ENCODE assay signal across 8 cellular contexts in the genomic region with DNA sequence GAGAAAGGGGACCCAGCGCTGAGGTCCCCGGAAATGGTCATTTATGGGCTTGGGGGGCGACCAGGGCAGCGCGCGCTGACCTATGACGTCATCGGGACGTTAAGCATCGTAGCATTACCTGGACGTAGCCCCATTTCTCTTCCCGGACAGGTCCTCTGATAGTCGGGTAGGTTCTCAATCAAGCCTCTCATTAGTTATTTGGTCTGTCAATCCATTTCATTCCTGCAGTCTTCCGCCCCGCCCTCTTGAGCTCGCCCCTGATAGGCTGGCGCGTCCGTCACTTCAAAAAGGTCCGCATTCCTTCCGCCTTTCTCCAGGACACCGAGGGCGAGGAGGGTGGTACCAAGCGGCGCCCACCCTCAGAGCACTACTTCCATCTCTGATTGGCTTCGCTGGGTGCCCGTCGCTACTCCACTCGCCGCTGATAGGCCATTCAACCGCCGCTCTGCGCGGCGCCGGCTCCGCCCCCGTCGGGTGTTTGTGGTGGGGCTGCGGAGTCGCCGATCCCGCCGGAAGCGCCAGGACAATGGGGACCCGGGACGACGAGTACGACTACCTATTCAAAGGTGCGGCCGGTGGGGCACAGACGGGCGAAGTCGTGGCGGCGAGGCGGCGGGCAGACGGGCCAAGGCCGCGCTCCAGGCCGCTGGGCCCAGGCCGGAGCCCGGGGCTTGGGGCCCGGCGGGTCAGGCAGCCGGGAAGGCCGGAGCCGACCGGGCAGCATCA. TPM values are rescaled to one million over a fixed set of nuclear protein-coding genes. Genes with fewer than 3 reads are reported as not detected.
DNase-seq lines count a peak whose midpoint lies in the region; ATAC-seq, FAIRE-seq and TF ChIP-seq lines count a peak whose summit lies in the region.

A gene (plus strand): TSS at position 470 of the 726 bp plus-strand sequence. CDS start 57 bp downstream, at position 527.

- TF ChIP-seq CTCF in H1 (IDR thresholded peaks at IDR 0.05; ENCODE audit: control extremely low read depth in 1 of 3, insufficient read depth in 1 of 3, low read depth in 1 of 3, low read length in 3 of 3): no peak

- H3K9ac ChIP-seq in NT2/D1 (ENCODE audit: insufficient read length, low read depth) (peak within 1 kb of the TSS; percentile 99), H1 (replicated peaks in 1 of 4; ENCODE audit: extremely low read depth in 1 of 4, low read depth in 3 of 4, low read length in 3 of 4) (peak within 1 kb of the TSS; percentile 87 to 100 (median 100))

- no peaks in the 10 kb centered on the region for H3K9me3 Mint-ChIP-seq in activated CD8-positive, alpha-beta memory T cell treated with anti-CD3 and anti-CD28 coated beads, Interleukin-2, amount 10 ng/mL, durations not matched to agents 7 days and 5 days (ENCODE audit: low read depth)
- no peaks in the 10 kb centered on the region for H3K9me3 Mint-ChIP-seq in memory B cell

- H3K27me3 Mint-ChIP-seq in activated CD8-positive, alpha-beta memory T cell treated with anti-CD3 and anti-CD28 coated beads, Interleukin-2, amount 10 ng/mL, durations not matched to agents 7 days and 5 days: no peaks in the 10 kb centered on the region
- H3K27me3 Mint-ChIP-seq in memory B cell: no peaks in the 10 kb centered on the region

- H4K8ac ChIP-seq in H1 (ENCODE audit: extremely low read depth, insufficient read depth, low read length): peak within 1 kb of the TSS; percentile 100

- H3K18ac ChIP-seq in H1 (ENCODE audit: extremely low read depth, low read length): peak within 1 kb of the TSS; percentile 83

- H3K14ac ChIP-seq in H1 (ENCODE audit: insufficient read length): no peak within 1 kb of the TSS

- peak within 1 kb of the TSS; percentile 65 to 81 for H3K4me2 ChIP-seq in H1 (ENCODE audit: insufficient read depth in 1 of 2, low read depth in 2 of 2, low read length in 2 of 2)

- H3K79me2 ChIP-seq in H1 (ENCODE audit: control insufficient read depth in 1 of 2, insufficient read depth in 2 of 2, low read length in 2 of 2): peaks cover 7 to 42% of the 10 kb centered on the region in 2 experiments

- H3K4me1 Mint-ChIP-seq in activated CD8-positive, alpha-beta memory T cell treated with anti-CD3 and anti-CD28 coated beads, Interleukin-2, amount 10 ng/mL, durations not matched to agents 7 days and 5 days: peaks cover 25% of the 10 kb centered on the region
- peaks cover 11% of the 10 kb centered on the region for H3K4me1 Mint-ChIP-seq in memory B cell

- H4K91ac ChIP-seq in H1 (replicated peaks; ENCODE audit: insufficient read length, low read length): peak within 1 kb of the TSS; percentile 85

- peak within 1 kb of the TSS; percentile 98 for H3K4ac ChIP-seq in H1 (replicated peaks; ENCODE audit: insufficient read length, low read depth, low read length)

- peaks cover 5% of the 10 kb centered on the region for H3K36me3 Mint-ChIP-seq in activated CD8-positive, alpha-beta memory T cell treated with anti-CD3 and anti-CD28 coated beads, Interleukin-2, amount 10 ng/mL, durations not matched to agents 7 days and 5 days
- H3K36me3 Mint-ChIP-seq in memory B cell: no peaks in the 10 kb centered on the region

- TF ChIP-seq EP300 in H1 (IDR thresholded peaks at IDR 0.05; ENCODE audit: borderline replicate concordance in 1 of 2, low read depth in 2 of 2, low read length in 2 of 2): peak in 1 of 2 experiments; percentile 41; a peak in 1 of 3 replicates

- H3K4me1 ChIP-seq in NT2/D1 (ENCODE audit: insufficient read depth, insufficient read length) (peaks cover 18% of the 10 kb centered on the region), H1 (replicated peaks in 1 of 4; ENCODE audit: control insufficient read depth in 3 of 4, insufficient read depth in 4 of 4, low read length in 3 of 4) (peaks cover 0 to 10% (median 4%) of the 10 kb centered on the region in 4 experiments; a peak in 6 of 7 replicates)

- H3K23ac ChIP-seq in H1 (ENCODE audit: insufficient read length): no peak within 1 kb of the TSS

- H2AFZ ChIP-seq in H1 (ENCODE audit: low read length): no peak within 1 kb of the TSS

- peak; percentile 98 for FAIRE-seq in H1 (lab: Jason Lieb, UNC)

- H2AK5ac ChIP-seq in H1 (ENCODE audit: low read depth, low read length): no peak within 1 kb of the TSS

- TF ChIP-seq RAD21 in H1 (IDR thresholded peaks at IDR 0.05 in 1 of 2, conservative IDR thresholded peaks at IDR 0.05 in 1 of 2; ENCODE audit: low read depth in 2 of 2, low read length in 2 of 2): no peak

- H3K4me3 Mint-ChIP-seq in activated CD8-positive, alpha-beta memory T cell treated with anti-CD3 and anti-CD28 coated beads, Interleukin-2, amount 10 ng/mL, durations not matched to agents 7 days and 5 days: peak within 1 kb of the TSS; percentile 84
- peak within 1 kb of the TSS; percentile 92 for H3K4me3 Mint-ChIP-seq in memory B cell

- POLR2A ChIA-PET in H1 (lab: Charles Lee; ENCODE audit: partially characterized antibody): interaction anchor here (0.6 to 5.6 kb wide), 29 partner anchors 8 to 361 kb away, joined by 3 to 71 read pairs (median 5); a partner anchor contains a TSS

- H3K4me3 ChIP-seq in NT2/D1 (ENCODE audit: insufficient read length, low read depth): peak within 1 kb of the TSS; percentile 97
- peak within 1 kb of the TSS; percentile 79 to 99 (median 85) for H3K4me3 ChIP-seq in H1 (ENCODE audit: extremely low read depth in 1 of 4, insufficient read depth in 2 of 4, low read depth in 3 of 4, low read length in 4 of 4)

- peak within 1 kb of the TSS; percentile 93 for H4K5ac ChIP-seq in H1 (ENCODE audit: insufficient read length, low read depth, low read length)

- CTCF ChIA-PET in activated CD8-positive, alpha-beta memory T cell treated with anti-CD3 and anti-CD28 coated beads, Interleukin-2, amount 10 ng/mL, durations not matched to agents 7 days and 5 days (lab: Charles Lee): interaction anchor here (1.0 to 3.2 kb wide), 10 partner anchors 11 to 265 kb away, joined by 3 to 12 read pairs (median 4); a partner anchor contains a TSS
- CTCF ChIA-PET in H1 (lab: Charles Lee; ENCODE audit: partially characterized antibody): interaction anchor here (0.7 kb wide), 1 partner anchor 36 kb away, joined by 3 read pairs; no protein-coding TSS in a partner anchor

- 0 out of 2 replicates have a peak within 1 kb of the TSS, but pooled peaks have one; percentile 33 for H2BK12ac ChIP-seq in H1 (ENCODE audit: low read depth, low read length)

- H3K79me1 ChIP-seq in H1 (ENCODE audit: low read depth, low read length): peaks cover 18% of the 10 kb centered on the region

- ATAC-seq in GM21381 (IDR thresholded peaks at IDR 0.05; ENCODE audit: unreplicated experiment) (peak; percentile 84), memory B cell (ENCODE audit: low read depth) (peak; percentile 85)
- ATAC-seq in activated CD8-positive, alpha-beta memory T cell treated with anti-CD3 and anti-CD28 coated beads, Interleukin-2, amount 10 ng/mL, durations not matched to agents 7 days and 5 days: peak; percentile 93

- peak within 1 kb of the TSS; percentile 34 for H2BK120ac ChIP-seq in H1 (replicated peaks; ENCODE audit: low read depth, low read length)

- H3K56ac ChIP-seq in H1 (replicated peaks; ENCODE audit: insufficient read length, low read depth, low read length): peak within 1 kb of the TSS; percentile 90

- peaks cover 12% of the 10 kb centered on the region; the same call in 1 of the 2 replicates for H3K9me3 ChIP-seq in NT2/D1 (ENCODE audit: insufficient read depth, low read length)
- H3K9me3 ChIP-seq in H1 (ENCODE audit: insufficient read depth in 2 of 2, low read depth in 1 of 2, low read length in 1 of 2): peaks cover 0 to 5% of the 10 kb centered on the region in 2 experiments; a peak in 1 of 4 replicates

- no peak within 1 kb of the TSS for H2BK15ac ChIP-seq in H1 (ENCODE audit: low read length)

- H3K27ac Mint-ChIP-seq in activated CD8-positive, alpha-beta memory T cell treated with anti-CD3 and anti-CD28 coated beads, Interleukin-2, amount 10 ng/mL, durations not matched to agents 7 days and 5 days: peak within 1 kb of the TSS; percentile 98
- H3K27ac Mint-ChIP-seq in memory B cell: peak within 1 kb of the TSS; percentile 88

- H3K27ac ChIP-seq in H1 (ENCODE audit: low read depth, low read length): peak within 1 kb of the TSS; percentile 100

- 2% methylated on average over 63 of the region's 70 CpGs; no CpG with 5 or more reads in 1 of the 2 experiments for WGBS in H1 (ENCODE audit: extremely low coverage in 1 of 2, insufficient coverage in 1 of 2, insufficient read length in 1 of 2, insufficient replicate concordance in 2 of 2, low coverage in 1 of 2, low lambda C conversion rate in 2 of 2, missing lambda C conversion rate in 1 of 2), 2 experiments

- H3K27me3 ChIP-seq in NT2/D1 (ENCODE audit: insufficient read depth, insufficient read length) (no peaks in the 10 kb centered on the region), H1 (replicated peaks in 1 of 4; ENCODE audit: control insufficient read depth in 3 of 4, extremely low read depth in 1 of 4, insufficient read depth in 3 of 4, low read length in 3 of 4) (no peaks in the 10 kb centered on the region)

- DNase-seq in COR-L47 (lab: John Stamatoyannopoulos, UW) (peak; percentile 100), HUDEP-2 (lab: John Stamatoyannopoulos, UW; ENCODE audit: unreplicated experiment in 76 of 76) (peak in 75 of 76 experiments; percentile 84 to 100 (median 100)), NT2/D1 (ENCODE audit: low read depth, low spot score) (peak; percentile 100), H1 (ENCODE audit: low read depth in 1 of 2, low spot score in 2 of 2) (peak; percentile 98 to 99), memory B cell (ENCODE audit: low spot score in 2 of 2) (peak; percentile 88 to 96)
- peak; percentile 100 for DNase-seq in activated CD8-positive, alpha-beta memory T cell treated with anti-CD3 and anti-CD28 coated beads, Interleukin-2, amount 10 ng/mL, durations not matched to agents 7 days and 5 days
- DNase-seq in stimulated activated CD8-positive, alpha-beta memory T cell treated with anti-CD3 and anti-CD28 coated beads, Interleukin-12 subunit alpha, Interleukin-12 subunit beta, amount 100 ng/mL, for 24 hours (ENCODE audit: extremely low read depth): peak; percentile 94

- peak; percentile 57 to 86 for TF ChIP-seq POLR2A in H1 (IDR thresholded peaks at IDR 0.05; ENCODE audit: control extremely low read depth in 1 of 2, low read depth in 2 of 2, low read length in 2 of 2)

- H3K23me2 ChIP-seq in H1 (ENCODE audit: low read depth, low read length): no peaks in the 10 kb centered on the region

- peak within 1 kb of the TSS; percentile 85 for H2BK5ac ChIP-seq in H1 (ENCODE audit: low read depth, low read length)

- no peak within 1 kb of the TSS for H2BK20ac ChIP-seq in H1 (ENCODE audit: low read length)

- peaks cover 19% of the 10 kb centered on the region for H3K36me3 ChIP-seq in NT2/D1 (ENCODE audit: insufficient read depth, insufficient read length, low read length)
- H3K36me3 ChIP-seq in H1 (ENCODE audit: control insufficient read depth in 2 of 4, insufficient read depth in 4 of 4, low read length in 3 of 4): no peaks in the 10 kb centered on the region

- H4K20me1 ChIP-seq in H1 (replicated peaks in 1 of 2; ENCODE audit: control insufficient read depth in 1 of 2, insufficient read depth in 2 of 2, low read length in 2 of 2): peaks cover 4 to 6% of the 10 kb centered on the region in 2 experiments

RNA-seq across cellular contexts. Expression of the gene that starts here (rescaled TPM):
- total RNA-seq in activated CD8-positive, alpha-beta memory T cell treated with anti-CD3 and anti-CD28 coated beads, Interleukin-2, amount 10 ng/mL, durations not matched to agents 7 days and 5 days: 10 to 100 TPM; 96.2 to 97.3 TPM
- 85.8 and 90.2 TPM in 2 replicates for total RNA-seq in H1 (2021; fragmentation: NEBNext Ultra II Directional; extraction: Animal tissue kit (Norgen Biotek cat#: 25700))
- polyA plus RNA-seq in H1 (2011; rRNA removed): 50.2 and 87.6 TPM in 2 replicates
- polyA plus RNA-seq in H1 (2011; cell fraction: cytosol; rRNA removed): 66.3 TPM
- 142 TPM for polyA plus RNA-seq in H1 (2011; cell fraction: nucleus; rRNA removed)
- polyA plus RNA-seq in H1 (2012, experiment 1 of 2): 99.9 to 136 TPM (median 123 TPM) in 4 replicates
- polyA plus RNA-seq in H1 (2012, experiment 2 of 2): 83.6 TPM
- 70.9 TPM for polyA plus RNA-seq in H1 (2013, experiment 1 of 2)
- polyA plus RNA-seq in H1 (2013, experiment 2 of 2): 71.1 TPM
- polyA minus RNA-seq in H1 (2011; rRNA and poly(A)+ RNA removed): 34.8 and 71.2 TPM in 2 replicates
- polyA minus RNA-seq in H1 (2011; cell fraction: cytosol; rRNA and poly(A)+ RNA removed): 68.0 TPM
- 56.6 TPM for polyA minus RNA-seq in H1 (2011; cell fraction: nucleus; rRNA and poly(A)+ RNA removed)

Comparison
In these comparisons a context has a peak if more than half of its experiments do, and no peak if none do; other contexts are left out.
1. Peak in every context shown above with its lines: DNase-seq, ATAC-seq, H3K4me3 ChIP-seq and H3K27ac ChIP-seq.